Comparison of ENCODE assay signal across 1 cellular context in genomic region chr2:27762951-27763906, GRCh38.
TF ChIP-seq lines count a peak whose summit lies in the region.

No MANE protein-coding gene starts in this region.

TF ChIP-seq in HepG2, 621 proteins besides CTCF, POLR2A, EP300 and RAD21 (continued from another document and continues in another):
- peak; percentile 99 for TF ChIP-seq ARID3A (IDR thresholded peaks at IDR 0.05; ENCODE audit: low read depth, low read length)
- TF ChIP-seq BRCA1 (CRISPR knock-in tag; IDR thresholded peaks at IDR 0.05) = 0 out of 2 replicates have a peak, but pooled peaks have one; percentile 27
- no peak for TF ChIP-seq HNRNPLL (IDR thresholded peaks at IDR 0.05; ENCODE audit: low read depth, low read length, poor library complexity, severe bottlenecking)
- peak; percentile 91 for TF ChIP-seq FOXK1 (CRISPR knock-in tag; IDR thresholded peaks at IDR 0.05; ENCODE audit: borderline replicate concordance, low read depth)
- TF ChIP-seq ISL2 (CRISPR knock-in tag; IDR thresholded peaks at IDR 0.05) = peak; percentile 88
- peak; percentile 49; the same call in 1 of the 2 replicates for TF ChIP-seq HMG20B (CRISPR knock-in tag; conservative IDR thresholded peaks at IDR 0.05)
- peak; percentile 73 for TF ChIP-seq ZMYM4 (CRISPR knock-in tag; IDR thresholded peaks at IDR 0.05)
- TF ChIP-seq TBX2 (CRISPR knock-in tag; IDR thresholded peaks at IDR 0.05; ENCODE audit: borderline replicate concordance) = peak; percentile 79
- 0 out of 2 replicates have a peak, but pooled peaks have one; percentile 48 for TF ChIP-seq YEATS4 (CRISPR knock-in tag; IDR thresholded peaks at IDR 0.05; ENCODE audit: borderline replicate concordance)
- no peak for TF ChIP-seq TIGD3 (CRISPR knock-in tag; IDR thresholded peaks at IDR 0.05; ENCODE audit: borderline replicate concordance)
- peak; percentile 16; the same call in 1 of the 2 replicates for TF ChIP-seq GMEB1 (CRISPR knock-in tag; IDR thresholded peaks at IDR 0.05; ENCODE audit: borderline replicate concordance)
- TF ChIP-seq ZNF850 (CRISPR knock-in tag; conservative IDR thresholded peaks at IDR 0.05) = no peak
- TF ChIP-seq ARNTL (CRISPR knock-in tag; IDR thresholded peaks at IDR 0.05) = peak; percentile 55; the same call in 1 of the 2 replicates
- TF ChIP-seq KMT2B (CRISPR knock-in tag; IDR thresholded peaks at IDR 0.05) = 0 out of 2 replicates have a peak, but pooled peaks have one; percentile 36
- TF ChIP-seq NFAT5 (CRISPR knock-in tag; IDR thresholded peaks at IDR 0.05) = no peak
- peak; percentile 11; the same call in 1 of the 2 replicates for TF ChIP-seq MAZ (IDR thresholded peaks at IDR 0.05; ENCODE audit: borderline replicate concordance, low read depth, low read length)
- TF ChIP-seq MAZ (CRISPR knock-in tag; IDR thresholded peaks at IDR 0.05; ENCODE audit: low read depth) = 0 out of 2 replicates have a peak, but pooled peaks have one; percentile 17
- TF ChIP-seq ZBTB33 (CRISPR knock-in tag; IDR thresholded peaks at IDR 0.05) = no peak
- TF ChIP-seq TOE1 (CRISPR knock-in tag; IDR thresholded peaks at IDR 0.05) = no peak
- no peak; the same call in 1 of the 2 replicates for TF ChIP-seq POLR2AphosphoS5 (IDR thresholded peaks at IDR 0.05; ENCODE audit: low read depth, low read length)
- 0 out of 2 replicates have a peak, but pooled peaks have one; percentile 42 for TF ChIP-seq ZNF556 (CRISPR knock-in tag; IDR thresholded peaks at IDR 0.05; ENCODE audit: borderline replicate concordance)
- no peak for TF ChIP-seq ZNF691 (CRISPR knock-in tag; IDR thresholded peaks at IDR 0.05; ENCODE audit: borderline replicate concordance, low read depth)
- peak; percentile 87 for TF ChIP-seq PPARG (CRISPR knock-in tag; conservative IDR thresholded peaks at IDR 0.05)
- TF ChIP-seq TCF12 (IDR thresholded peaks at IDR 0.05) = no peak
- peak; percentile 57; the same call in 1 of the 2 replicates for TF ChIP-seq TCF12 (CRISPR knock-in tag; IDR thresholded peaks at IDR 0.05)
- peak; percentile 82; the same call in 1 of the 2 replicates for TF ChIP-seq TBX3 (IDR thresholded peaks at IDR 0.05; ENCODE audit: borderline replicate concordance)
- TF ChIP-seq ZNF362 (CRISPR knock-in tag; IDR thresholded peaks at IDR 0.05; ENCODE audit: borderline replicate concordance) = peak; percentile 97
- no peak for TF ChIP-seq DMAP1 (CRISPR knock-in tag; IDR thresholded peaks at IDR 0.05)
- no peak for TF ChIP-seq ZEB1 (IDR thresholded peaks at IDR 0.05; ENCODE audit: insufficient replicate concordance, low read depth)
- peak; percentile 99 for TF ChIP-seq PAXIP1 (CRISPR knock-in tag; conservative IDR thresholded peaks at IDR 0.05)
- peak; percentile 97 for TF ChIP-seq GATAD2A (CRISPR knock-in tag; IDR thresholded peaks at IDR 0.05)
- no peak for TF ChIP-seq JUND (CRISPR knock-in tag; IDR thresholded peaks at IDR 0.05)
- TF ChIP-seq ASH2L (IDR thresholded peaks at IDR 0.05; ENCODE audit: insufficient read length, low read depth, low read length) = peak; percentile 86
- TF ChIP-seq RBM22 (optimal IDR thresholded peaks at IDR 0.05; ENCODE audit: low read length) = no peak
- no peak for TF ChIP-seq CAMTA2 (CRISPR knock-in tag; IDR thresholded peaks at IDR 0.05; ENCODE audit: borderline replicate concordance)
- 0 out of 2 replicates have a peak, but pooled peaks have one; percentile 36 for TF ChIP-seq ZNF557 (CRISPR knock-in tag; IDR thresholded peaks at IDR 0.05)
- TF ChIP-seq RNF2 (conservative IDR thresholded peaks at IDR 0.05; ENCODE audit: low read depth) = no peak
- no peak for TF ChIP-seq ZNF260 (CRISPR knock-in tag; IDR thresholded peaks at IDR 0.05; ENCODE audit: borderline replicate concordance, low read depth)
- TF ChIP-seq KDM5A (IDR thresholded peaks at IDR 0.05; ENCODE audit: borderline replicate concordance, low read length) = peak; percentile 10; the same call in 1 of the 2 replicates
- no peak for TF ChIP-seq ZNF484 (CRISPR knock-in tag; IDR thresholded peaks at IDR 0.05; ENCODE audit: borderline replicate concordance, low read depth)
- no peak for TF ChIP-seq NFIB (CRISPR knock-in tag; IDR thresholded peaks at IDR 0.05; ENCODE audit: borderline replicate concordance)
- TF ChIP-seq REXO4 (CRISPR knock-in tag; IDR thresholded peaks at IDR 0.05; ENCODE audit: borderline replicate concordance) = no peak
